16 cellular contexts compared by ENCODE assay signal in the genomic region with DNA sequence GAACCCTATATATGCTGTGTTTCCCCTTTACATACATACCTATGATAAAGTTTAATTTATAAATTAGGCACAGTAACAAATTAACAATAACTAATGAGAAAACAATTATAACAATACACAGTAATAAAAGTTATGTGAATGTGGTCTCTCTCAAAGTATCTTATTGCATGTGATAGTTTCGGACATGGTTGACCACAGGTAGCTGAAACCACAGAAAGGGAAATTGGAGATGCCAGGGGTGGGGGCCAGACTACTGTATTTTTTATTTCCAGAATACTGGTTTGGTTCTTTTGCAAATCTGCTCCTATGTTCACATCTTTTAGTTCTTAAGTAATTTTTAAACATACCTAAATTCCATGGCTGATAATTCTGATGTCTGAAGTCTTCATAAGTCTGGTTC. TPM values are rescaled to one million over a fixed set of nuclear protein-coding genes. Genes with fewer than 3 reads are reported as not detected.
A peak's percentile ranks its signal among the peaks of the same experiment; 100 is the strongest.
DNase-seq lines count a peak whose midpoint lies in the region; ATAC-seq, FAIRE-seq and TF ChIP-seq lines count a peak whose summit lies in the region.
"Had no signal": no experiment of that assay in that cellular context is flagged by ENCODE, and none has a peak within 500 bp of the region (broad histone marks: within the 10 kb centered on the region; RNA-seq: fewer than 3 reads in every experiment).

No MANE protein-coding gene starts in this region.

- H3K27me3 Mint-ChIP-seq in activated naive CD4-positive, alpha-beta T cell treated with anti-CD3 and anti-CD28 coated beads, Interleukin-2, amount 50 U/mL, for 24 hours = no peaks in the 10 kb centered on the region
- no peaks in the 10 kb centered on the region for H3K27me3 Mint-ChIP-seq in astrocyte (ENCODE audit: low read depth, unreplicated experiment)
- H3K27me3 Mint-ChIP-seq in stimulated activated naive B cell treated with anti-CD40 and anti-IgM and Interleukin-4, amounts not matched to agents 10 μg/mL and 1 μg/mL and 100 μg/mL, for 72 hours = no peaks in the 10 kb centered on the region

- H3K79me2 ChIP-seq in Karpas-422 (ENCODE audit: low read length) (no peaks in the 10 kb centered on the region), astrocyte (ENCODE audit: insufficient read depth, low read length) (peaks cover 7% of the 10 kb centered on the region), smooth muscle cell (ENCODE audit: low read depth) (no peaks in the 10 kb centered on the region)

- H3K4me1 Mint-ChIP-seq in activated naive CD4-positive, alpha-beta T cell treated with anti-CD3 and anti-CD28 coated beads, Interleukin-2, amount 50 U/mL, for 24 hours = peaks cover 23% of the 10 kb centered on the region
- peaks cover 7% of the 10 kb centered on the region for H3K4me1 Mint-ChIP-seq in astrocyte (ENCODE audit: low read depth, unreplicated experiment)
- peaks cover 7 to 28% of the 10 kb centered on the region in 2 donors for H3K4me1 Mint-ChIP-seq in stimulated activated naive B cell treated with anti-CD40 and anti-IgM and Interleukin-4, amounts not matched to agents 10 μg/mL and 1 μg/mL and 100 μg/mL, for 72 hours

- DNase-seq in activated naive CD4-positive, alpha-beta T cell treated with anti-CD3 and anti-CD28 coated beads, Interleukin-2, amount 50 U/mL, for 16 hours = no peak
- DNase-seq in Karpas-422 (no peak), astrocyte (ENCODE audit: low read depth) (no peak), nucleus accumbens (lab: John Stamatoyannopoulos, UW) (no peak), smooth muscle cell (lab: John Stamatoyannopoulos, UW; ENCODE audit: unreplicated experiment) (no peak)
- DNase-seq in stimulated activated naive B cell treated with anti-CD40 and anti-IgM and Interleukin-4, amounts not matched to agents 10 μg/mL and 1 μg/mL and 100 μg/mL, for 72 hours = no peak
- DNase-seq: 8988T, AML-193, DMS53, GF-D8 had no signal

- TF ChIP-seq CTCF in astrocyte (IDR thresholded peaks at IDR 0.05; ENCODE audit: insufficient read depth, low read depth, low read length) (no peak), smooth muscle cell (IDR thresholded peaks at IDR 0.05; ENCODE audit: borderline replicate concordance, insufficient read depth, poor library complexity, severe bottlenecking) (no peak)

- peaks cover 33% of the 10 kb centered on the region for H3K36me3 Mint-ChIP-seq in activated naive CD4-positive, alpha-beta T cell treated with anti-CD3 and anti-CD28 coated beads, Interleukin-2, amount 50 U/mL, for 24 hours
- H3K36me3 Mint-ChIP-seq in astrocyte (ENCODE audit: low read depth, unreplicated experiment) = peaks cover 37% of the 10 kb centered on the region
- H3K36me3 Mint-ChIP-seq in stimulated activated naive B cell treated with anti-CD40 and anti-IgM and Interleukin-4, amounts not matched to agents 10 μg/mL and 1 μg/mL and 100 μg/mL, for 72 hours = peaks cover 56 to 75% of the 10 kb centered on the region in 2 donors

- H3K27ac Mint-ChIP-seq in activated naive CD4-positive, alpha-beta T cell treated with anti-CD3 and anti-CD28 coated beads, Interleukin-2, amount 50 U/mL, for 24 hours = peak overlapping the region; percentile 53
- peak overlapping the region; percentile 34 for H3K27ac Mint-ChIP-seq in astrocyte (ENCODE audit: unreplicated experiment)
- H3K27ac Mint-ChIP-seq in stimulated activated naive B cell treated with anti-CD40 and anti-IgM and Interleukin-4, amounts not matched to agents 10 μg/mL and 1 μg/mL and 100 μg/mL, for 72 hours = peak overlapping the region; percentile 56

- H3K36me3 ChIP-seq in Karpas-422 (ENCODE audit: insufficient read depth, low read length) (peaks cover 67% of the 10 kb centered on the region), astrocyte (ENCODE audit: insufficient read depth, low read length) (peaks cover 34% of the 10 kb centered on the region), smooth muscle cell (ENCODE audit: low read depth) (peaks cover 10% of the 10 kb centered on the region)

- H3K4me2 ChIP-seq in Karpas-422 (ENCODE audit: low read depth, low read length, poor library complexity, severe bottlenecking) (no peak overlapping the region), astrocyte (ENCODE audit: low read length) (no peak overlapping the region), smooth muscle cell (no peak overlapping the region)
- H3K4me2 ChIP-seq: BLaER1 had no signal

- H3K9me3 ChIP-seq in Karpas-422 (ENCODE audit: low read length) (no peaks in the 10 kb centered on the region), astrocyte (ENCODE audit: insufficient read depth, low read depth, low read length) (no peaks in the 10 kb centered on the region), smooth muscle cell (replicated peaks; ENCODE audit: low read depth) (peaks cover 6% of the 10 kb centered on the region)
- H3K9me3 ChIP-seq: HAP-1 had no signal

- FAIRE-seq in astrocyte (lab: Jason Lieb, UNC) = no peak
- FAIRE-seq: H1, HepG2, HTR-8/SVneo had no signal

- H3K9me2 ChIP-seq in Karpas-422 (replicated peaks; ENCODE audit: insufficient read depth, low read length) = no peaks in the 10 kb centered on the region

- WGBS in smooth muscle cell (ENCODE audit: low lambda C conversion rate) = 97% methylated on average over 1 of the region's 1 CpG

- no peaks in the 10 kb centered on the region for H4K20me1 ChIP-seq in Karpas-422 (ENCODE audit: insufficient read depth, low read depth, low read length)
- peaks cover 22% of the 10 kb centered on the region for H4K20me1 ChIP-seq in astrocyte (ENCODE audit: insufficient read depth, low read length)
- peaks cover 7% of the 10 kb centered on the region for H4K20me1 ChIP-seq in smooth muscle cell (ENCODE audit: low read depth)

- H3K4me1 ChIP-seq in Karpas-422 (ENCODE audit: low read length) (no peaks in the 10 kb centered on the region), astrocyte (ENCODE audit: insufficient read depth, low read length) (peaks cover 8% of the 10 kb centered on the region), smooth muscle cell (ENCODE audit: low read depth) (no peaks in the 10 kb centered on the region)
- H3K4me1 ChIP-seq: HAP-1 had no signal

- no peak for ATAC-seq in stimulated activated naive B cell treated with anti-CD40 and anti-IgM and Interleukin-4, amounts not matched to agents 10 μg/mL and 1 μg/mL and 100 μg/mL, for 72 hours (replicated peaks)
- ATAC-seq: HepG2 had no signal

- H3K4me3 ChIP-seq in Karpas-422 (ENCODE audit: low read length) (no peak overlapping the region), astrocyte (ENCODE audit: insufficient read depth, low read depth, low read length) (no peak overlapping the region), smooth muscle cell (no peak overlapping the region)
- H3K4me3 ChIP-seq: BLaER1, HAP-1 had no signal

- H2AFZ ChIP-seq in Karpas-422 (ENCODE audit: low read length) (no peak overlapping the region), astrocyte (ENCODE audit: low read depth, low read length) (no peak overlapping the region), smooth muscle cell (ENCODE audit: low read depth) (no peak overlapping the region)

- no peak overlapping the region for H3K4me3 Mint-ChIP-seq in activated naive CD4-positive, alpha-beta T cell treated with anti-CD3 and anti-CD28 coated beads, Interleukin-2, amount 50 U/mL, for 24 hours
- no peak overlapping the region for H3K4me3 Mint-ChIP-seq in astrocyte (ENCODE audit: unreplicated experiment)
- H3K4me3 Mint-ChIP-seq in stimulated activated naive B cell treated with anti-CD40 and anti-IgM and Interleukin-4, amounts not matched to agents 10 μg/mL and 1 μg/mL and 100 μg/mL, for 72 hours = no peak overlapping the region

- H3K9ac ChIP-seq in Karpas-422 (ENCODE audit: low read length) (no peak overlapping the region), astrocyte (ENCODE audit: low read length) (no peak overlapping the region), smooth muscle cell (ENCODE audit: low read depth) (no peak overlapping the region)
- H3K9ac ChIP-seq: BLaER1 had no signal

- peak overlapping the region; percentile 5; the same call in 1 of the 2 replicates for H3K27ac ChIP-seq in Karpas-422 (ENCODE audit: low read length)
- no peak overlapping the region for H3K27ac ChIP-seq in astrocyte (ENCODE audit: low read depth, low read length)
- no peak overlapping the region for H3K27ac ChIP-seq in smooth muscle cell (ENCODE audit: low read depth)
- H3K27ac ChIP-seq: BLaER1 had no signal

- no peaks in the 10 kb centered on the region for H3K27me3 ChIP-seq in Karpas-422 (ENCODE audit: low read length)
- H3K27me3 ChIP-seq in astrocyte (ENCODE audit: insufficient read depth, low read length) = no peaks in the 10 kb centered on the region
- H3K27me3 ChIP-seq in smooth muscle cell (ENCODE audit: low read depth) = no peaks in the 10 kb centered on the region
- H3K27me3 ChIP-seq: BLaER1 had no signal

- no peaks in the 10 kb centered on the region for H3K9me3 Mint-ChIP-seq in activated naive CD4-positive, alpha-beta T cell treated with anti-CD3 and anti-CD28 coated beads, Interleukin-2, amount 50 U/mL, for 24 hours
- H3K9me3 Mint-ChIP-seq in astrocyte (ENCODE audit: unreplicated experiment) = peaks cover 9% of the 10 kb centered on the region
- H3K9me3 Mint-ChIP-seq in stimulated activated naive B cell treated with anti-CD40 and anti-IgM and Interleukin-4, amounts not matched to agents 10 μg/mL and 1 μg/mL and 100 μg/mL, for 72 hours = peaks cover 5% of the 10 kb centered on the region in 2 donors

- H3F3A ChIP-seq in smooth muscle cell (ENCODE audit: low read depth) = no peaks in the 10 kb centered on the region

RNA-seq across cellular contexts. Expression of a gene that starts 40.7 kb away (rescaled TPM):
- total RNA-seq in Karpas-422 (2014; rRNA removed; shearing (Covaris generic); ENCODE audit: low replicate concordance) = not detected in 2 replicates
- total RNA-seq in astrocyte (4.4 and 5.2 TPM in 2 replicates), smooth muscle cell (15.4 and 17.7 TPM in 2 replicates)
- polyA plus RNA-seq in smooth muscle cell = 39.2 and 50.6 TPM in 2 replicates
- total RNA-seq: HepG2 had no signal
- polyA plus RNA-seq: HepG2 had no signal

RNA-seq across cellular contexts. Expression of a gene that starts 55.0 kb away (rescaled TPM):
- not detected in 2 replicates for total RNA-seq in Karpas-422 (2014; rRNA removed; shearing (Covaris generic); ENCODE audit: low replicate concordance)
- total RNA-seq in astrocyte = 0.43 and 0.89 TPM in 2 replicates
- total RNA-seq in smooth muscle cell = 8.4 and 13.8 TPM in 2 replicates
- 14.4 and 25.6 TPM in 2 replicates for polyA plus RNA-seq in smooth muscle cell
- total RNA-seq: H1, HepG2 had no signal
- polyA plus RNA-seq: HepG2 had no signal

RNA-seq across cellular contexts. Expression of a gene that starts 58.3 kb away (rescaled TPM):
- total RNA-seq in Karpas-422 (2014; rRNA removed; shearing (Covaris generic); ENCODE audit: low replicate concordance) = 40.2 and 83.5 TPM in 2 replicates
- 26.2 and 29.0 TPM in 2 replicates for total RNA-seq in astrocyte
- total RNA-seq in smooth muscle cell = 12.5 and 23.9 TPM in 2 replicates
- polyA plus RNA-seq in smooth muscle cell = 52.4 and 69.0 TPM in 2 replicates
